Comparison of ENCODE assay signal across 12 cellular contexts in the genomic region with DNA sequence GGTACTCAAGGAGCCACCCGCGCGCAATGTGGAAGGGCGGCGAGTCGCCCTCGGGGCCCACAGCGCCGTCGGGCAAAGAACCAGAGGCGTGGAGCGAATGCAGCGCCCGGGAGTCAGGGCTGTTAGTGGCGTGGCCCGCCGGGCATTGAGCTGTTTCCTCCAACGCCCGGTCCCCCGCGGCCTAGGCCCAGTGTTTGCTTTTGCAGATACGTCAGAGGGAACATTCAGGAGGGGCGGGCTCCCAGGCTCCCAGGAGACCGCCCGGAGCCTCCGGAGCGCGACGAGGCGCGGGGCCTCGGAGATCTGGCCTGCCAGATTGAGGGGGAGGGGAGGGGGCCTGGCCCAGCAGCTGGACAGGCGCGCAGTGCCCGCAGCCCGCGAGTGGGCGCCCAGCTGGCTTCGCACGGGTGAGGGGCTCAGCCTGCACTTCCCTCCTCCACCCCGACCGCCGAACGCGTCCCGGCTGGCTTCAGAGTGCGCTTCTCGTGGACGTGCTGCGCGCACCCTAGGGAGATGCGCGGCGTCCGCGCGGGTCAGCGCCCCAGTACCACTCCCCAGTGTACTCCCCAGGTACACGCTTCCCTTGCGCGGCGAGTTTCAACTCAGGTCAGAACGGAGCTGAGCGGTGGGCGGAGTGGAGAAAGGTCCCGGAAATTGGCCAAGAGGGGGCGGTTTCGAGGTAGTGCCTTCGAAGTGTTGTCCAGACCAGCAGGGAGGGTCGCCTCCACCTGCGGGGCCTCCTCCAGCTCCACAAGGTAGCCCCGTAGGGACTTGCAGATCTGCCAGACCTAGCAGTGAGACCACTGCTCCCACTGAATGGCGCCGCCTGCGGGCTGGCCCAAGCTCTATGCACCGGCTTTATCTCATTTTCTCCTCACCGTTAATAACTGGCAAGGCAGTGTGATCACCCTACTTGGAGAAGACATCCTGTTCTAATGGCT.
DNase-seq lines count a peak whose midpoint lies in the region; ATAC-seq and TF ChIP-seq lines count a peak whose summit lies in the region.
"Had no signal": no experiment of that assay in that cellular context is flagged by ENCODE, and none has a peak within 500 bp of the region (broad histone marks: within the 10 kb centered on the region; RNA-seq: fewer than 3 reads in every experiment).

No MANE protein-coding gene starts in this region.

- H3K4me3 Mint-ChIP-seq in activated naive CD4-positive, alpha-beta T cell treated with anti-CD3 and anti-CD28 coated beads, Interleukin-2, amount 10 ng/mL, durations not matched to agents 7 days and 5 days = no peak overlapping the region
- H3K4me3 Mint-ChIP-seq in endodermal cell = peak overlapping the region; percentile 61

- DNase-seq in activated naive CD4-positive, alpha-beta T cell treated with anti-CD3 and anti-CD28 coated beads, Interleukin-2, amount 10 ng/mL, durations not matched to agents 7 days and 5 days = no peak
- no peak for DNase-seq in activated naive CD4-positive, alpha-beta T cell treated with anti-CD3 and anti-CD28 coated beads, Interleukin-2, amount 50 U/mL, for 16 hours
- DNase-seq in endodermal cell (peak; percentile 94), tibial nerve (ENCODE audit: low spot score in 2 of 2) (no peak), NCI-H82 (lab: John Stamatoyannopoulos, UW) (no peak)
- DNase-seq in central memory CD4-positive, alpha-beta T cell = no peak
- DNase-seq: ACHN; activated T-cell treated with anti-CD3 and anti-CD28 coated beads, Interleukin-2, amount 50 U/mL, for 72 hours; Right ventricle myocardium superior had no signal

- no peak for TF ChIP-seq EP300 in tibial nerve (IDR thresholded peaks at IDR 0.05)

- H3K4me3 ChIP-seq in endodermal cell (ENCODE audit: low read length) (peak overlapping the region; percentile 81), mesodermal cell (ENCODE audit: extremely low read depth, insufficient read depth, low read length, poor library complexity, severe bottlenecking) (peak overlapping the region; percentile 25), tibial nerve (peak overlapping the region in 3 of 4 donors; percentile 0 to 23 (median 14))

- peaks cover 8% of the 10 kb centered on the region for H3K4me1 ChIP-seq in endodermal cell (ENCODE audit: control insufficient read depth, insufficient read depth, low read length)
- H3K4me1 ChIP-seq in mesodermal cell (ENCODE audit: control insufficient read depth, insufficient read depth, low read length, poor library complexity, severe bottlenecking) = peaks cover 22% of the 10 kb centered on the region
- H3K4me1 ChIP-seq in tibial nerve = peaks cover 0 to 64% (median 9%) of the 10 kb centered on the region in 4 donors

- no peak for ATAC-seq in GM21526 (IDR thresholded peaks at IDR 0.05; ENCODE audit: low FRiP score, unreplicated experiment)
- ATAC-seq: activated T-cell treated with anti-CD3 and anti-CD28 coated beads, Interleukin-2, amount 50 U/mL, for 72 hours had no signal

- H3K9ac ChIP-seq in endodermal cell (ENCODE audit: extremely low read depth, low read length, poor library complexity, severe bottlenecking) = peak overlapping the region; percentile 34

- no peak for TF ChIP-seq POLR2A in tibial nerve (IDR thresholded peaks at IDR 0.05)

- peaks cover 2% of the 10 kb centered on the region for H3K4me1 Mint-ChIP-seq in activated naive CD4-positive, alpha-beta T cell treated with anti-CD3 and anti-CD28 coated beads, Interleukin-2, amount 10 ng/mL, durations not matched to agents 7 days and 5 days
- peaks cover 27% of the 10 kb centered on the region for H3K4me1 Mint-ChIP-seq in endodermal cell

- H3K27me3 ChIP-seq in endodermal cell (ENCODE audit: control insufficient read depth, insufficient read depth, low read length, poor library complexity, severe bottlenecking) = peaks cover 100% of the 10 kb centered on the region
- peaks cover 4 to 66% of the 10 kb centered on the region in 2 donors for H3K27me3 ChIP-seq in tibial nerve

- no peak overlapping the region for H3K27ac ChIP-seq in endodermal cell (ENCODE audit: low read depth, low read length)
- H3K27ac ChIP-seq in mesodermal cell (ENCODE audit: low read depth, low read length, severe bottlenecking) = no peak overlapping the region
- peak overlapping the region in 2 of 4 donors; percentile 51 to 60 for H3K27ac ChIP-seq in tibial nerve
- H3K27ac ChIP-seq: VCaP had no signal

- H3K9me3 Mint-ChIP-seq in activated naive CD4-positive, alpha-beta T cell treated with anti-CD3 and anti-CD28 coated beads, Interleukin-2, amount 10 ng/mL, durations not matched to agents 7 days and 5 days = no peaks in the 10 kb centered on the region
- H3K9me3 Mint-ChIP-seq in endodermal cell = no peaks in the 10 kb centered on the region
- H3K9me3 Mint-ChIP-seq: activated T-cell treated with anti-CD3 and anti-CD28 coated beads, Interleukin-2, amount 50 U/mL, for 72 hours had no signal

- H3K9me3 ChIP-seq in endodermal cell (ENCODE audit: control insufficient read depth, low read length) = no peaks in the 10 kb centered on the region
- H3K9me3 ChIP-seq in mesodermal cell (ENCODE audit: control insufficient read depth, low read length) = no peaks in the 10 kb centered on the region
- H3K9me3 ChIP-seq in tibial nerve = no peaks in the 10 kb centered on the region

- peaks cover 2% of the 10 kb centered on the region for H3K36me3 Mint-ChIP-seq in activated naive CD4-positive, alpha-beta T cell treated with anti-CD3 and anti-CD28 coated beads, Interleukin-2, amount 10 ng/mL, durations not matched to agents 7 days and 5 days
- no peaks in the 10 kb centered on the region for H3K36me3 Mint-ChIP-seq in endodermal cell (ENCODE audit: low read depth)

- H3K36me3 ChIP-seq in endodermal cell (ENCODE audit: control insufficient read depth, insufficient read depth, low read length) = no peaks in the 10 kb centered on the region
- no peaks in the 10 kb centered on the region for H3K36me3 ChIP-seq in mesodermal cell (ENCODE audit: control insufficient read depth, insufficient read depth, low read length)
- no peaks in the 10 kb centered on the region for H3K36me3 ChIP-seq in tibial nerve

- peaks cover 97% of the 10 kb centered on the region for H3K27me3 Mint-ChIP-seq in activated naive CD4-positive, alpha-beta T cell treated with anti-CD3 and anti-CD28 coated beads, Interleukin-2, amount 10 ng/mL, durations not matched to agents 7 days and 5 days
- peaks cover 98% of the 10 kb centered on the region for H3K27me3 Mint-ChIP-seq in endodermal cell (ENCODE audit: insufficient read depth)

- TF ChIP-seq CTCF in endodermal cell (conservative IDR thresholded peaks at IDR 0.05) (peak; percentile 82), tibial nerve (IDR thresholded peaks at IDR 0.05) (peak in 2 of 5 experiments; percentile 10 to 14)

- peak overlapping the region; percentile 33 for H3K27ac Mint-ChIP-seq in activated naive CD4-positive, alpha-beta T cell treated with anti-CD3 and anti-CD28 coated beads, Interleukin-2, amount 10 ng/mL, durations not matched to agents 7 days and 5 days
- H3K27ac Mint-ChIP-seq in endodermal cell = peak overlapping the region; percentile 24

- WGBS in endodermal cell (ENCODE audit: insufficient coverage in 1 of 2, insufficient read length in 1 of 2), 2 experiments = 3 to 12% methylated on average over 32 to 77 of the region's 77 CpGs
- 5 to 7% methylated on average over 52 to 60 of the region's 77 CpGs for whole genome bisulfite sequencing in mesodermal cell (ENCODE audit: insufficient coverage in 2 of 2), 2 experiments
- 21 to 22% methylated on average over 30 to 53 of the region's 77 CpGs for WGBS in tibial nerve, 2 donors

- CTCF ChIA-PET in activated naive CD4-positive, alpha-beta T cell treated with anti-CD3 and anti-CD28 coated beads, Interleukin-2, amount 10 ng/mL, durations not matched to agents 7 days and 5 days (lab: Charles Lee) = interaction anchor here (0.6 to 0.8 kb wide), 2 partner anchors 74 to 598 kb away, joined by 3 read pairs; no protein-coding TSS in a partner anchor

Comparison
In these comparisons a context has a peak if more than half of its experiments do, and no peak if none do; other contexts are left out.
1. H3K4me3 ChIP-seq: peak in every context shown above with its lines; median percentile 81 in endodermal cell; 25 in mesodermal cell; 14 in tibial nerve.